25 cellular contexts compared by ENCODE assay signal in genomic region chr5:54304031-54304430, GRCh38. TPM values are rescaled to one million over a fixed set of nuclear protein-coding genes. Genes with fewer than 3 reads are reported as not detected.
DNase-seq lines count a peak whose midpoint lies in the region; ATAC-seq, FAIRE-seq and TF ChIP-seq lines count a peak whose summit lies in the region.
"Had no signal": no experiment of that assay in that cellular context is flagged by ENCODE, and none has a peak within 500 bp of the region (broad histone marks: within the 10 kb centered on the region; RNA-seq: fewer than 3 reads in every experiment).

No MANE protein-coding gene starts in this region.

- no peak for DNase-seq in stimulated activated naive CD8-positive, alpha-beta T cell treated with anti-CD3 and anti-CD28 coated beads, Interleukin-15, amount 100 ng/mL, for 72 hours
- no peak for DNase-seq in stimulated activated naive CD8-positive, alpha-beta T cell treated with anti-CD3 and anti-CD28 coated beads, Interleukin-15, Interleukin-2, amounts not matched to agents 100 U/mL and 50 U/mL, for 24 hours
- no peak for DNase-seq in T-helper 17 cell
- DNase-seq in lower lobe of right lung: peak; percentile 71
- DNase-seq in H54 (ENCODE audit: insufficient read length, low spot score): no peak
- no peak for DNase-seq in prostate gland (ENCODE audit: low spot score)
- DNase-seq in SW480 (ENCODE audit: low spot score): no peak
- DNase-seq: activated CD8-positive, alpha-beta T cell treated with anti-CD3 and anti-CD28 coated beads for 36 hours; activated naive CD4-positive, alpha-beta T cell treated with anti-CD3 and anti-CD28 coated beads, Interleukin-2, amount 10 ng/mL, durations not matched to agents 7 days and 5 days; adrenal gland; CD8-positive, alpha-beta T cell; head of caudate nucleus; islet precursor cell; left ventricle myocardium inferior; mesendoderm; NCI-H1092; NCI-H1694; stimulated activated CD4-positive, alpha-beta T cell treated with anti-CD3 and anti-CD28 coated beads, Interleukin-4, amount 100 ng/mL, for 24 hours; T-helper 2 cell had no signal

- H3K27me3 Mint-ChIP-seq in stimulated activated naive CD8-positive, alpha-beta T cell treated with anti-CD3 and anti-CD28 coated beads, Interleukin-15, amount 100 ng/mL, for 72 hours: no peaks in the 10 kb centered on the region
- H3K27me3 Mint-ChIP-seq in T-helper 17 cell: no peaks in the 10 kb centered on the region
- H3K27me3 Mint-ChIP-seq: activated CD8-positive, alpha-beta T cell treated with anti-CD3 and anti-CD28 coated beads for 36 hours; activated naive CD4-positive, alpha-beta T cell treated with anti-CD3 and anti-CD28 coated beads, Interleukin-2, amount 10 ng/mL, durations not matched to agents 7 days and 5 days; central memory CD8-positive, alpha-beta T cell had no signal

- H3K9me3 ChIP-seq in T-helper 17 cell (ENCODE audit: control insufficient read depth, low read length, poor library complexity, severe bottlenecking) (no peaks in the 10 kb centered on the region), lower lobe of right lung (no peaks in the 10 kb centered on the region), prostate gland (no peaks in the 10 kb centered on the region)
- H3K9me3 ChIP-seq: A549, adrenal gland, left ventricle myocardium inferior had no signal

- TF ChIP-seq CTCF in lower lobe of right lung (IDR thresholded peaks at IDR 0.05) (no peak), prostate gland (IDR thresholded peaks at IDR 0.05) (no peak)

- intact Hi-C loops in lower lobe of right lung (cut with DNase I) (no loop called here), prostate gland (cut with DNase I) (no loop called here)

- no peaks in the 10 kb centered on the region for H3K9me3 Mint-ChIP-seq in stimulated activated naive CD8-positive, alpha-beta T cell treated with anti-CD3 and anti-CD28 coated beads, Interleukin-15, amount 100 ng/mL, for 72 hours
- H3K9me3 Mint-ChIP-seq: activated CD8-positive, alpha-beta T cell treated with anti-CD3 and anti-CD28 coated beads for 36 hours; activated naive CD4-positive, alpha-beta T cell treated with anti-CD3 and anti-CD28 coated beads, Interleukin-2, amount 10 ng/mL, durations not matched to agents 7 days and 5 days; CD8-positive, alpha-beta T cell; central memory CD8-positive, alpha-beta T cell had no signal

- no peak overlapping the region for H3K4me3 Mint-ChIP-seq in stimulated activated naive CD8-positive, alpha-beta T cell treated with anti-CD3 and anti-CD28 coated beads, Interleukin-15, amount 100 ng/mL, for 72 hours
- H3K4me3 Mint-ChIP-seq in T-helper 17 cell: no peak overlapping the region
- H3K4me3 Mint-ChIP-seq: activated CD8-positive, alpha-beta T cell treated with anti-CD3 and anti-CD28 coated beads for 36 hours; activated naive CD4-positive, alpha-beta T cell treated with anti-CD3 and anti-CD28 coated beads, Interleukin-2, amount 10 ng/mL, durations not matched to agents 7 days and 5 days; CD8-positive, alpha-beta T cell; central memory CD8-positive, alpha-beta T cell had no signal

- H3K4me3 ChIP-seq in lower lobe of right lung (no peak overlapping the region), prostate gland (no peak overlapping the region)
- H3K4me3 ChIP-seq: A549, adrenal gland, left ventricle myocardium inferior, SK-N-MC had no signal

- H3K27ac Mint-ChIP-seq in stimulated activated naive CD8-positive, alpha-beta T cell treated with anti-CD3 and anti-CD28 coated beads, Interleukin-15, amount 100 ng/mL, for 72 hours: no peak overlapping the region
- peak overlapping the region; percentile 2 for H3K27ac Mint-ChIP-seq in T-helper 17 cell
- H3K27ac Mint-ChIP-seq: activated CD8-positive, alpha-beta T cell treated with anti-CD3 and anti-CD28 coated beads for 36 hours; activated naive CD4-positive, alpha-beta T cell treated with anti-CD3 and anti-CD28 coated beads, Interleukin-2, amount 10 ng/mL, durations not matched to agents 7 days and 5 days; CD8-positive, alpha-beta T cell had no signal

- peaks cover 51% of the 10 kb centered on the region for H3K4me1 Mint-ChIP-seq in stimulated activated naive CD8-positive, alpha-beta T cell treated with anti-CD3 and anti-CD28 coated beads, Interleukin-15, amount 100 ng/mL, for 72 hours
- H3K4me1 Mint-ChIP-seq in T-helper 17 cell: peaks cover 32% of the 10 kb centered on the region

- WGBS in prostate gland: 92% methylated on average over 3 of the region's 3 CpGs

- H3K36me3 ChIP-seq in lower lobe of right lung (no peaks in the 10 kb centered on the region), prostate gland (no peaks in the 10 kb centered on the region)
- H3K36me3 ChIP-seq: adrenal gland, left ventricle myocardium inferior had no signal

- peak; percentile 35 for ATAC-seq in stimulated activated naive CD8-positive, alpha-beta T cell treated with anti-CD3 and anti-CD28 coated beads, Interleukin-15, amount 100 ng/mL, for 72 hours
- ATAC-seq in stimulated activated naive CD8-positive, alpha-beta T cell treated with anti-CD3 and anti-CD28 coated beads, Interleukin-15, Interleukin-2, amounts not matched to agents 100 U/mL and 50 U/mL, for 24 hours: no peak
- ATAC-seq in T-helper 17 cell (no peak), lower lobe of right lung (peak; percentile 48 to 51), GM21737 (IDR thresholded peaks at IDR 0.05; ENCODE audit: unreplicated experiment) (no peak)
- ATAC-seq: A549; activated CD8-positive, alpha-beta T cell treated with anti-CD3 and anti-CD28 coated beads for 36 hours; CD8-positive, alpha-beta T cell; esophagus mucosa had no signal

- FAIRE-seq in H54 (lab: Jason Lieb, UNC): no peak
- FAIRE-seq: A549 had no signal

- H3K4me1 ChIP-seq in lower lobe of right lung (peaks cover 46% of the 10 kb centered on the region), prostate gland (replicated peaks) (no peaks in the 10 kb centered on the region)

- peaks cover 4% of the 10 kb centered on the region for H3K36me3 Mint-ChIP-seq in T-helper 17 cell (ENCODE audit: low read depth)
- H3K36me3 Mint-ChIP-seq: activated naive CD4-positive, alpha-beta T cell treated with anti-CD3 and anti-CD28 coated beads, Interleukin-2, amount 10 ng/mL, durations not matched to agents 7 days and 5 days; CD8-positive, alpha-beta T cell had no signal

- H3K27ac ChIP-seq in lower lobe of right lung (no peak overlapping the region), prostate gland (no peak overlapping the region)
- H3K27ac ChIP-seq: A549, adrenal gland, left ventricle myocardium inferior, RWPE1, SK-N-MC had no signal

- no peak for TF ChIP-seq POLR2A in H54 (IDR thresholded peaks at IDR 0.05; ENCODE audit: low read depth, low read length)
- no peak for TF ChIP-seq POLR2A in prostate gland (IDR thresholded peaks at IDR 0.05)

- no peaks in the 10 kb centered on the region for H3K27me3 ChIP-seq in lower lobe of right lung (ENCODE audit: low read depth)
- H3K27me3 ChIP-seq in prostate gland (replicated peaks; ENCODE audit: insufficient read depth): no peaks in the 10 kb centered on the region
- H3K27me3 ChIP-seq: adrenal gland had no signal

RNA-seq across cellular contexts. Expression of gene ARL15, which starts 6.3 kb away (rescaled TPM):
- total RNA-seq in T-helper 17 cell (10 to 100 TPM; 17.7 to 24.6 TPM), lower lobe of right lung (30.8 TPM), prostate gland (10 to 100 TPM; 16.1 to 38.4 TPM)

Comparison
In these comparisons a context has a peak if more than half of its experiments do, and no peak if none do; other contexts are left out.
1. ATAC-seq: peak in stimulated activated naive CD8-positive, alpha-beta T cell treated with anti-CD3 and anti-CD28 coated beads, Interleukin-15, amount 100 ng/mL, for 72 hours (single experiment) and lower lobe of right lung (2 of 2); none in stimulated activated naive CD8-positive, alpha-beta T cell treated with anti-CD3 and anti-CD28 coated beads, Interleukin-15, Interleukin-2, amounts not matched to agents 100 U/mL and 50 U/mL, for 24 hours (single experiment), T-helper 17 cell (single experiment) and GM21737 (single experiment).